Comparison of ENCODE assay signal across 28 cellular contexts in genomic region chrX:80229626-80230025, GRCh38.
"Had no signal": no experiment of that assay in that cellular context is flagged by ENCODE, and none has a peak within 500 bp of the region (broad histone marks: within the 10 kb centered on the region; RNA-seq: fewer than 3 reads in every experiment).

No MANE protein-coding gene starts in this region.

- H3K9me3 Mint-ChIP-seq: dendritic cell treated with granulocyte-macrophage colony-stimulating factor and Interleukin-4, amounts not matched to agents 40 ng/mL and 50 ng/mL, for 4 days; effector memory CD8-positive, alpha-beta T cell had no signal

- DNase-seq: colonic mucosa; cortex of kidney; dermis blood vessel endothelial cell; dorsolateral prefrontal cortex; effector CD4-positive, alpha-beta T cell; effector CD8-positive, alpha-beta T cell; effector memory CD4-positive, alpha-beta T cell; effector memory CD8-positive, alpha-beta T cell; endodermal cell; erythroblast; esophagus squamous epithelium; foreskin fibroblast; foreskin keratinocyte; gastrocnemius medialis; glutamatergic neuron; head of caudate nucleus; heart left ventricle; heart right ventricle had no signal

- H3K4me1 Mint-ChIP-seq: endodermal cell had no signal

- H3K4me3 ChIP-seq: colonic mucosa, coronary artery, dorsolateral prefrontal cortex, esophagus muscularis mucosa, esophagus squamous epithelium, gastrocnemius medialis, gastroesophageal sphincter, heart left ventricle, heart right ventricle had no signal

- H3K36me3 ChIP-seq: colonic mucosa, esophagus muscularis mucosa, esophagus squamous epithelium, gastrocnemius medialis, gastroesophageal sphincter, heart left ventricle, heart right ventricle had no signal

- H3K9me3 ChIP-seq: colonic mucosa, esophagus muscularis mucosa, esophagus squamous epithelium, gastrocnemius medialis, gastroesophageal sphincter, heart left ventricle, heart right ventricle had no signal

- H3K27me3 ChIP-seq: colonic mucosa, esophagus muscularis mucosa, esophagus squamous epithelium, foreskin keratinocyte, gastrocnemius medialis, gastroesophageal sphincter, heart right ventricle had no signal

- FAIRE-seq: colon, endometrium, endothelial cell of umbilical vein, frontal cortex had no signal

- H3K4me1 ChIP-seq: colonic mucosa, esophagus muscularis mucosa, esophagus squamous epithelium, foreskin keratinocyte, gastrocnemius medialis, gastroesophageal sphincter, heart left ventricle, heart right ventricle had no signal

- H3K27ac Mint-ChIP-seq: dendritic cell treated with granulocyte-macrophage colony-stimulating factor and Interleukin-4, amounts not matched to agents 40 ng/mL and 50 ng/mL, for 4 days; effector memory CD8-positive, alpha-beta T cell; endodermal cell had no signal

- ATAC-seq: effector memory CD8-positive, alpha-beta T cell; esophagus mucosa; foreskin keratinocyte; gastrocnemius medialis; gastroesophageal sphincter; heart left ventricle; heart right ventricle had no signal

- H3K27me3 Mint-ChIP-seq: dendritic cell treated with granulocyte-macrophage colony-stimulating factor and Interleukin-4, amounts not matched to agents 40 ng/mL and 50 ng/mL, for 4 days; effector memory CD8-positive, alpha-beta T cell had no signal

- H3K4me3 Mint-ChIP-seq: dendritic cell treated with granulocyte-macrophage colony-stimulating factor and Interleukin-4, amounts not matched to agents 40 ng/mL and 50 ng/mL, for 4 days; effector memory CD8-positive, alpha-beta T cell; endodermal cell had no signal

- H3K27ac ChIP-seq: colonic mucosa, coronary artery, dorsolateral prefrontal cortex, epithelial cell of prostate, esophagus muscularis mucosa, esophagus squamous epithelium, foreskin keratinocyte, gastrocnemius medialis, gastroesophageal sphincter, heart left ventricle, heart right ventricle had no signal
